ENCODE assay signal across 22 cellular contexts in genomic region chr17:71055128-71055527, GRCh38.
DNase-seq lines count a peak whose midpoint lies in the region; ATAC-seq and TF ChIP-seq lines count a peak whose summit lies in the region.
"Had no signal": no experiment of that assay in that cellular context is flagged by ENCODE, and none has a peak within 500 bp of the region (broad histone marks: within the 10 kb centered on the region; RNA-seq: fewer than 3 reads in every experiment).

No MANE protein-coding gene starts in this region.

- peak; percentile 5 for DNase-seq in AG08396 (ENCODE audit: low spot score)
- DNase-seq in HS-27A (ENCODE audit: low read depth), result peak; percentile 9
- peak; percentile 39 for DNase-seq in astrocyte of the cerebellum (ENCODE audit: low read depth)
- peak; percentile 24 for DNase-seq in glomerular visceral epithelial cell (ENCODE audit: extremely low spot score)
- DNase-seq in NCI-H1930 (lab: John Stamatoyannopoulos, UW), result no peak
- no peak for DNase-seq in DMS153 treated with DMSO at 0.1 percent for 48 hours (lab: John Stamatoyannopoulos, UW; ENCODE audit: unreplicated experiment)
- DNase-seq in mucosa of gallbladder (ENCODE audit: low spot score), result no peak
- DNase-seq: activated CD4-positive, alpha-beta T cell treated with anti-CD3 and anti-CD28 coated beads, Interleukin-2, amount 10 ng/mL, durations not matched to agents 7 days and 5 days; activated naive CD8-positive, alpha-beta T cell treated with anti-CD3 and anti-CD28 coated beads for 36 hours; cortex of kidney; GDM1; Karpas-422; NCI-H1417; NCI-H510A treated with DMSO at 0.1 percent for 48 hours; NK-92 treated with Interleukin-12 subunit alpha and Interleukin-12 subunit beta, amount 100 ng/mL, for 24 hours; Peyer's patch; T-helper 17 cell had no signal

- no peak for ATAC-seq in GM19467 (IDR thresholded peaks at IDR 0.05; ENCODE audit: unreplicated experiment)
- ATAC-seq: activated T-helper 17 cell treated with anti-CD3 and anti-CD28 coated beads, Interleukin-2, amount 50 U/mL, for 72 hours; T-helper 17 cell had no signal

- in situ Hi-C loops in astrocyte of the cerebellum (cut with HindIII; ENCODE audit: low sequenced_read_pairs), result no loop called here

- no peak for TF ChIP-seq CTCF in astrocyte of the cerebellum (IDR thresholded peaks at IDR 0.05; ENCODE audit: low read depth, low read length, missing control alignments)

- no peak overlapping the region for H3K4me3 ChIP-seq in astrocyte of the cerebellum (ENCODE audit: low read depth, low read length)
- H3K4me3 ChIP-seq: HAP-1, neural progenitor cell, Peyer's patch, prostate gland had no signal

Comparison
In these comparisons a context has a peak if more than half of its experiments do, and no peak if none do; other contexts are left out.
1. DNase-seq: peak in AG08396 (single experiment), HS-27A (single experiment), astrocyte of the cerebellum (single experiment) and glomerular visceral epithelial cell (single experiment); none in NCI-H1930 (0 of 2), DMS153 treated with DMSO at 0.1 percent for 48 hours (single experiment) and mucosa of gallbladder (single experiment).